8 cellular contexts compared by ENCODE assay signal in genomic region chr10:102396251-102396650, GRCh38. TPM values are rescaled to one million over a fixed set of nuclear protein-coding genes. Genes with fewer than 3 reads are reported as not detected.
DNase-seq lines count a peak whose midpoint lies in the region; ATAC-seq and TF ChIP-seq lines count a peak whose summit lies in the region.

No MANE protein-coding gene starts in this region.

- H3K27ac Mint-ChIP-seq in activated CD4-positive, alpha-beta memory T cell treated with anti-CD3 and anti-CD28 coated beads, Interleukin-2, amount 10 ng/mL, durations not matched to agents 7 days and 5 days, result peak overlapping the region; percentile 93
- peak overlapping the region; percentile 99 for H3K27ac Mint-ChIP-seq in stimulated activated memory B cell treated with anti-CD40 and anti-IgM and Interleukin-4, amounts not matched to agents 10 μg/mL and 1 μg/mL and 100 μg/mL, for 72 hours

- POLR2A ChIA-PET in activated CD4-positive, alpha-beta memory T cell treated with anti-CD3 and anti-CD28 coated beads, Interleukin-2, amount 10 ng/mL, durations not matched to agents 7 days and 5 days (lab: Charles Lee), result interaction anchor here (1.2 to 4.3 kb wide), 8 partner anchors 9 to 170 kb away, joined by 6 to 38 read pairs (median 18); partner anchors contain the start of genes ACTR1A, C10orf95, ELOVL3 and FBXL15

- CTCF ChIA-PET in activated CD4-positive, alpha-beta memory T cell treated with anti-CD3 and anti-CD28 coated beads, Interleukin-2, amount 10 ng/mL, durations not matched to agents 7 days and 5 days (lab: Charles Lee), result interaction anchor here (1.6 to 10.7 kb wide), 2 partner anchors 167 to 226 kb away, joined by 4 to 199 read pairs; partner anchors contain the start of gene ELOVL3

- H3K9me3 ChIP-seq in HAP-1, result no peaks in the 10 kb centered on the region
- H3K9me3 ChIP-seq in hepatocyte (ENCODE audit: low read depth), result no peaks in the 10 kb centered on the region

- peaks cover 54% of the 10 kb centered on the region for H3K4me1 Mint-ChIP-seq in activated CD4-positive, alpha-beta memory T cell treated with anti-CD3 and anti-CD28 coated beads, Interleukin-2, amount 10 ng/mL, durations not matched to agents 7 days and 5 days
- peaks cover 63% of the 10 kb centered on the region for H3K4me1 Mint-ChIP-seq in stimulated activated memory B cell treated with anti-CD40 and anti-IgM and Interleukin-4, amounts not matched to agents 10 μg/mL and 1 μg/mL and 100 μg/mL, for 72 hours

- H3K79me2 ChIP-seq in hepatocyte, result peaks cover 11% of the 10 kb centered on the region

- H3K27me3 Mint-ChIP-seq in activated CD4-positive, alpha-beta memory T cell treated with anti-CD3 and anti-CD28 coated beads, Interleukin-2, amount 10 ng/mL, durations not matched to agents 7 days and 5 days, result no peaks in the 10 kb centered on the region
- no peaks in the 10 kb centered on the region for H3K27me3 Mint-ChIP-seq in stimulated activated memory B cell treated with anti-CD40 and anti-IgM and Interleukin-4, amounts not matched to agents 10 μg/mL and 1 μg/mL and 100 μg/mL, for 72 hours

- H2AFZ ChIP-seq in hepatocyte, result no peak overlapping the region

- no peaks in the 10 kb centered on the region for H3K27me3 ChIP-seq in HAP-1 (ENCODE audit: low read depth)
- no peaks in the 10 kb centered on the region for H3K27me3 ChIP-seq in hepatocyte

- peaks cover 45% of the 10 kb centered on the region for H3K36me3 Mint-ChIP-seq in activated CD4-positive, alpha-beta memory T cell treated with anti-CD3 and anti-CD28 coated beads, Interleukin-2, amount 10 ng/mL, durations not matched to agents 7 days and 5 days (ENCODE audit: low read depth)
- H3K36me3 Mint-ChIP-seq in stimulated activated memory B cell treated with anti-CD40 and anti-IgM and Interleukin-4, amounts not matched to agents 10 μg/mL and 1 μg/mL and 100 μg/mL, for 72 hours, result peaks cover 52% of the 10 kb centered on the region

- H3K4me3 ChIP-seq in HAP-1 (peak overlapping the region; percentile 86), hepatocyte (peak overlapping the region; percentile 91)

- WGBS in hepatocyte (ENCODE audit: low lambda C conversion rate, missing lambda C conversion rate), result 67% methylated on average over 4 of the region's 4 CpGs

- H3K9me2 ChIP-seq in hepatocyte (replicated peaks; ENCODE audit: insufficient read depth), result no peaks in the 10 kb centered on the region

- in situ Hi-C loops in HAP-1 (cut with MboI; ENCODE audit: low sequenced_read_pairs), result no loop called here

- ATAC-seq in stimulated activated memory B cell treated with anti-CD40 and anti-IgM and Interleukin-4, amounts not matched to agents 10 μg/mL and 1 μg/mL and 100 μg/mL, for 72 hours, result no peak
- no peak for ATAC-seq in HG02763 (IDR thresholded peaks at IDR 0.05; ENCODE audit: unreplicated experiment)

- no peaks in the 10 kb centered on the region for H3K9me3 Mint-ChIP-seq in activated CD4-positive, alpha-beta memory T cell treated with anti-CD3 and anti-CD28 coated beads, Interleukin-2, amount 10 ng/mL, durations not matched to agents 7 days and 5 days
- H3K9me3 Mint-ChIP-seq in stimulated activated memory B cell treated with anti-CD40 and anti-IgM and Interleukin-4, amounts not matched to agents 10 μg/mL and 1 μg/mL and 100 μg/mL, for 72 hours, result no peaks in the 10 kb centered on the region

- H3K4me1 ChIP-seq in HAP-1 (peaks cover 21% of the 10 kb centered on the region), hepatocyte (ENCODE audit: insufficient read depth) (peaks cover 18% of the 10 kb centered on the region)

- DNase-seq in HAP-1 (ENCODE audit: low spot score in 2 of 2) (no peak), hepatocyte (ENCODE audit: low spot score) (no peak), SW 1271 (lab: John Stamatoyannopoulos, UW) (no peak), mucosa of gallbladder (ENCODE audit: low spot score) (no peak), NCI-H510A (lab: John Stamatoyannopoulos, UW) (no peak)
- DNase-seq in activated CD4-positive, alpha-beta memory T cell treated with anti-CD3 and anti-CD28 coated beads, Interleukin-2, amount 10 ng/mL, durations not matched to agents 7 days and 5 days, result no peak

- H3K36me3 ChIP-seq in HAP-1 (replicated peaks) (peaks cover 35% of the 10 kb centered on the region), hepatocyte (replicated peaks; ENCODE audit: insufficient read depth, low read depth) (no peaks in the 10 kb centered on the region)

- no peaks in the 10 kb centered on the region for H4K20me1 ChIP-seq in hepatocyte (ENCODE audit: insufficient read depth, poor library complexity, severe bottlenecking)

- peak overlapping the region; percentile 97 for H3K27ac ChIP-seq in hepatocyte

- H3K4me2 ChIP-seq in hepatocyte, result peak overlapping the region; percentile 98

- no peak for TF ChIP-seq CTCF in hepatocyte (IDR thresholded peaks at IDR 0.05; ENCODE audit: poor library complexity)

- peak overlapping the region; percentile 84 for H3K4me3 Mint-ChIP-seq in activated CD4-positive, alpha-beta memory T cell treated with anti-CD3 and anti-CD28 coated beads, Interleukin-2, amount 10 ng/mL, durations not matched to agents 7 days and 5 days
- peak overlapping the region; percentile 94 for H3K4me3 Mint-ChIP-seq in stimulated activated memory B cell treated with anti-CD40 and anti-IgM and Interleukin-4, amounts not matched to agents 10 μg/mL and 1 μg/mL and 100 μg/mL, for 72 hours

RNA-seq across cellular contexts. Expression of gene NFKB2, which starts 0.7 kb away (rescaled TPM):
- total RNA-seq in activated CD4-positive, alpha-beta memory T cell treated with anti-CD3 and anti-CD28 coated beads, Interleukin-2, amount 10 ng/mL, durations not matched to agents 7 days and 5 days, result 100 to 1,000 TPM; 121 to 122 TPM
- total RNA-seq in hepatocyte (13.0 and 23.2 TPM in 2 replicates), mucosa of gallbladder (42.2 TPM)
- 27.4 and 29.6 TPM in 2 replicates for polyA plus RNA-seq in hepatocyte

RNA-seq across cellular contexts. Expression of gene PSD, which starts 22.3 kb away (rescaled TPM):
- total RNA-seq in activated CD4-positive, alpha-beta memory T cell treated with anti-CD3 and anti-CD28 coated beads, Interleukin-2, amount 10 ng/mL, durations not matched to agents 7 days and 5 days, result 1 to 10 TPM; 1.4 TPM
- 9.9 and 13.1 TPM in 2 replicates for total RNA-seq in hepatocyte
- 20.1 and 21.5 TPM in 2 replicates for polyA plus RNA-seq in hepatocyte
- 106 TPM for total RNA-seq in mucosa of gallbladder

RNA-seq across cellular contexts. Expression of gene FBXL15, which starts 24.4 kb away (rescaled TPM):
- 10 to 100 TPM; 13.5 to 14.3 TPM for total RNA-seq in activated CD4-positive, alpha-beta memory T cell treated with anti-CD3 and anti-CD28 coated beads, Interleukin-2, amount 10 ng/mL, durations not matched to agents 7 days and 5 days
- total RNA-seq in hepatocyte (16.3 and 25.0 TPM in 2 replicates), mucosa of gallbladder (29.3 TPM)
- 42.3 and 47.4 TPM in 2 replicates for polyA plus RNA-seq in hepatocyte

RNA-seq across cellular contexts. Expression of gene CUEDC2, which starts 36.1 kb away (rescaled TPM):
- 10 to 100 TPM; 60.9 to 64.5 TPM for total RNA-seq in activated CD4-positive, alpha-beta memory T cell treated with anti-CD3 and anti-CD28 coated beads, Interleukin-2, amount 10 ng/mL, durations not matched to agents 7 days and 5 days
- total RNA-seq in hepatocyte, result 37.9 and 45.4 TPM in 2 replicates
- polyA plus RNA-seq in hepatocyte, result 77.9 and 79.9 TPM in 2 replicates
- 63.2 TPM for total RNA-seq in mucosa of gallbladder

RNA-seq across cellular contexts. Expression of gene C10orf95, which starts 55.1 kb away (rescaled TPM):
- total RNA-seq in activated CD4-positive, alpha-beta memory T cell treated with anti-CD3 and anti-CD28 coated beads, Interleukin-2, amount 10 ng/mL, durations not matched to agents 7 days and 5 days, result under 1 TPM in 1 of 2 experiments, not detected in 1; 0.33 TPM
- total RNA-seq in hepatocyte (5.6 and 7.7 TPM in 2 replicates), mucosa of gallbladder (0.46 TPM)
- polyA plus RNA-seq in hepatocyte, result 5.2 and 8.3 TPM in 2 replicates
